12 cellular contexts compared by ENCODE assay signal in the genomic region with DNA sequence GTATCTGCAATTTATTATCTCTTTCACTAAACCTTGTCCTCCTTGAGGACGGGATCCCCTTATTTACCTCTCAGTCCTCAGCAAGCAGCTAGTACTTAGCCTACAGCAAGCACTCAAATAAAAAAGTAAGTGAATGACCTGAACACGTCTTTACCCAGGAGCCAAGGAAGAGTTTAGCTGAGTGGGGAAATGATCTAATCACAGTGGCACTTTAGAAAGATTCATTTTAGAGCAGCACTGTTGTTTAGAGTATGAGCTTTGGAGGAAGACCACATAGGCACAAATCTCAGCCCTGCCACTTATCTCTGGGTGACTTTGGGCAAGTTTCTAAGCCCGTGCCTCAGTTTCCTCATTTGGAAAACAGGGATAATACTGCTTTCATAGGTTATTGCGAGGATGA. TPM values are rescaled to one million over a fixed set of nuclear protein-coding genes. Genes with fewer than 3 reads are reported as not detected.
A peak's percentile ranks its signal among the peaks of the same experiment; 100 is the strongest.
DNase-seq lines count a peak whose midpoint lies in the region; ATAC-seq and TF ChIP-seq lines count a peak whose summit lies in the region.
"Had no signal": no experiment of that assay in that cellular context is flagged by ENCODE, and none has a peak within 500 bp of the region (broad histone marks: within the 10 kb centered on the region; RNA-seq: fewer than 3 reads in every experiment).

No MANE protein-coding gene starts in this region.

- CTCF ChIA-PET in A673 (lab: Charles Lee), result no interaction called here
- CTCF ChIA-PET in WTC11 (lab: Charles Lee), result no interaction called here

- H3K27ac Mint-ChIP-seq in WTC11, result no peak overlapping the region

- no TSS peak for BruUV-seq in A673 (replicated peaks; lab: Mats Ljungman, UMichigan)

- H3K27ac ChIP-seq in A673 (ENCODE audit: low read depth, low read length, poor library complexity, severe bottlenecking) (no peak overlapping the region), foreskin keratinocyte (peak overlapping the region; percentile 60)
- H3K27ac ChIP-seq: right atrium auricular region, upper lobe of left lung had no signal

- H3K27me3 Mint-ChIP-seq in WTC11 (ENCODE audit: low read depth), result no peaks in the 10 kb centered on the region

- peaks cover 35% of the 10 kb centered on the region for H3K4me1 Mint-ChIP-seq in WTC11

- no peak for TF ChIP-seq CTCF in A673 (conservative IDR thresholded peaks at IDR 0.05; ENCODE audit: low read depth, low read length)
- no peak for TF ChIP-seq CTCF in GM12875 (IDR thresholded peaks at IDR 0.05; ENCODE audit: borderline replicate concordance, insufficient read depth, low read depth, low read length)
- no peak for TF ChIP-seq CTCF in WTC11 (IDR thresholded peaks at IDR 0.05)
- TF ChIP-seq CTCF in foreskin keratinocyte (conservative IDR thresholded peaks at IDR 0.05), result no peak

- no peaks in the 10 kb centered on the region for H3K9me3 Mint-ChIP-seq in WTC11

- H3K9me3 ChIP-seq in A673 (ENCODE audit: low read depth, low read length, poor library complexity, severe bottlenecking), result no peaks in the 10 kb centered on the region
- H3K9me3 ChIP-seq: right atrium auricular region, upper lobe of left lung had no signal

- intact Hi-C loops in A673 (cut with micrococcal nuclease; ENCODE audit: unreplicated experiment), result loop anchor here (5.0 kb wide), 1 partner anchor 177 kb away; a partner anchor contains a TSS

- peaks cover 13% of the 10 kb centered on the region for H3K36me3 Mint-ChIP-seq in WTC11

- H3K4me1 ChIP-seq in A673 (ENCODE audit: insufficient read depth, low read length, poor library complexity, severe bottlenecking), result peaks cover 7% of the 10 kb centered on the region
- H3K4me1 ChIP-seq in foreskin keratinocyte, result peaks cover 24% of the 10 kb centered on the region

- peak overlapping the region; percentile 68 for H3K4me3 Mint-ChIP-seq in WTC11

- no peak for DNase-seq in A673 (ENCODE audit: low spot score)
- no peak for DNase-seq in WTC11 (ENCODE audit: low spot score)
- DNase-seq in foreskin keratinocyte, result peak in 1 of 2 donors; percentile 27
- no peak for DNase-seq in HPDE6-E6E7 (ENCODE audit: extremely low spot score)
- DNase-seq in OCI-M1 (lab: John Stamatoyannopoulos, UW), result no peak
- DNase-seq: activated CD4-positive, CD25-positive, alpha-beta regulatory T cell; NCI-H1417; upper lobe of left lung had no signal

- ATAC-seq in WTC11, result no peak
- no peak for ATAC-seq in foreskin keratinocyte
- no peak for ATAC-seq in GM21619 (IDR thresholded peaks at IDR 0.05; ENCODE audit: unreplicated experiment)
- ATAC-seq in HG03520 (IDR thresholded peaks at IDR 0.05; ENCODE audit: unreplicated experiment), result no peak

- no peaks in the 10 kb centered on the region for H3K36me3 ChIP-seq in A673 (ENCODE audit: insufficient read depth, low read length, poor library complexity, severe bottlenecking)
- H3K36me3 ChIP-seq: right atrium auricular region, upper lobe of left lung had no signal

- POLR2A ChIA-PET in A673 (lab: Charles Lee; ENCODE audit: low non-redundant PET), result no interaction called here
- POLR2A ChIA-PET in WTC11 (lab: Charles Lee), result interaction anchor here (0.9 to 1.2 kb wide), 3 partner anchors 9 to 137 kb away, joined by 3 read pairs; no protein-coding TSS in a partner anchor

- H3K4me3 ChIP-seq in A673 (ENCODE audit: low read depth, low read length, poor library complexity, severe bottlenecking), result peak overlapping the region; percentile 58
- peak overlapping the region; percentile 11 for H3K4me3 ChIP-seq in GM12875 (ENCODE audit: low read depth, low read length)
- H3K4me3 ChIP-seq: right atrium auricular region had no signal

- no peaks in the 10 kb centered on the region for H3K27me3 ChIP-seq in A673 (replicated peaks; ENCODE audit: insufficient read depth, low read depth, low read length, poor library complexity)
- H3K27me3 ChIP-seq in foreskin keratinocyte, result no peaks in the 10 kb centered on the region
- H3K27me3 ChIP-seq: right atrium auricular region, upper lobe of left lung had no signal

TF ChIP-seq in WTC11, 78 proteins besides CTCF, POLR2A, EP300 and RAD21:
- TF ChIP-seq NFATC4 (CRISPR knock-in tag; IDR thresholded peaks at IDR 0.05) (no peak), ZNF671 (CRISPR knock-in tag; IDR thresholded peaks at IDR 0.05) (no peak), SMAD3 (CRISPR knock-in tag; IDR thresholded peaks at IDR 0.05; ENCODE audit: borderline replicate concordance) (no peak), ESRRA (CRISPR knock-in tag; IDR thresholded peaks at IDR 0.05; ENCODE audit: borderline replicate concordance) (no peak), ZNF219 (CRISPR knock-in tag; IDR thresholded peaks at IDR 0.05; ENCODE audit: borderline replicate concordance) (no peak), ETV6 (CRISPR knock-in tag; IDR thresholded peaks at IDR 0.05) (no peak)
- TF ChIP-seq, protein P1, sequence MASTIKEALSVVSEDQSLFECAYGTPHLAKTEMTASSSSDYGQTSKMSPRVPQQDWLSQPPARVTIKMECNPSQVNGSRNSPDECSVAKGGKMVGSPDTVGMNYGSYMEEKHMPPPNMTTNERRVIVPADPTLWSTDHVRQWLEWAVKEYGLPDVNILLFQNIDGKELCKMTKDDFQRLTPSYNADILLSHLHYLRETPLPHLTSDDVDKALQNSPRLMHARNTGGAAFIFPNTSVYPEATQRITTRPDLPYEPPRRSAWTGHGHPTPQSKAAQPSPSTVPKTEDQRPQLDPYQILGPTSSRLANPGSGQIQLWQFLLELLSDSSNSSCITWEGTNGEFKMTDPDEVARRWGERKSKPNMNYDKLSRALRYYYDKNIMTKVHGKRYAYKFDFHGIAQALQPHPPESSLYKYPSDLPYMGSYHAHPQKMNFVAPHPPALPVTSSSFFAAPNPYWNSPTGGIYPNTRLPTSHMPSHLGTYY (CRISPR knock-in tag; IDR thresholded peaks at IDR 0.05), result no peak
- TF ChIP-seq, protein P2, sequence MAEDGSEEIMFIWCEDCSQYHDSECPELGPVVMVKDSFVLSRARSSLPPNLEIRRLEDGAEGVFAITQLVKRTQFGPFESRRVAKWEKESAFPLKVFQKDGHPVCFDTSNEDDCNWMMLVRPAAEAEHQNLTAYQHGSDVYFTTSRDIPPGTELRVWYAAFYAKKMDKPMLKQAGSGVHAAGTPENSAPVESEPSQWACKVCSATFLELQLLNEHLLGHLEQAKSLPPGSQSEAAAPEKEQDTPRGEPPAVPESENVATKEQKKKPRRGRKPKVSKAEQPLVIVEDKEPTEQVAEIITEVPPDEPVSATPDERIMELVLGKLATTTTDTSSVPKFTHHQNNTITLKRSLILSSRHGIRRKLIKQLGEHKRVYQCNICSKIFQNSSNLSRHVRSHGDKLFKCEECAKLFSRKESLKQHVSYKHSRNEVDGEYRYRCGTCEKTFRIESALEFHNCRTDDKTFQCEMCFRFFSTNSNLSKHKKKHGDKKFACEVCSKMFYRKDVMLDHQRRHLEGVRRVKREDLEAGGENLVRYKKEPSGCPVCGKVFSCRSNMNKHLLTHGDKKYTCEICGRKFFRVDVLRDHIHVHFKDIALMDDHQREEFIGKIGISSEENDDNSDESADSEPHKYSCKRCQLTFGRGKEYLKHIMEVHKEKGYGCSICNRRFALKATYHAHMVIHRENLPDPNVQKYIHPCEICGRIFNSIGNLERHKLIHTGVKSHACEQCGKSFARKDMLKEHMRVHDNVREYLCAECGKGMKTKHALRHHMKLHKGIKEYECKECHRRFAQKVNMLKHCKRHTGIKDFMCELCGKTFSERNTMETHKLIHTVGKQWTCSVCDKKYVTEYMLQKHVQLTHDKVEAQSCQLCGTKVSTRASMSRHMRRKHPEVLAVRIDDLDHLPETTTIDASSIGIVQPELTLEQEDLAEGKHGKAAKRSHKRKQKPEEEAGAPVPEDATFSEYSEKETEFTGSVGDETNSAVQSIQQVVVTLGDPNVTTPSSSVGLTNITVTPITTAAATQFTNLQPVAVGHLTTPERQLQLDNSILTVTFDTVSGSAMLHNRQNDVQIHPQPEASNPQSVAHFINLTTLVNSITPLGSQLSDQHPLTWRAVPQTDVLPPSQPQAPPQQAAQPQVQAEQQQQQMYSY (CRISPR knock-in tag; IDR thresholded peaks at IDR 0.05), result no peak
TF ChIP-seq in WTC11: peak in this region for 0.

RNA-seq across cellular contexts. Expression of a gene that starts 2.7 kb away (rescaled TPM):
- total RNA-seq in A673 (2021) (17.4 and 21.8 TPM in 2 replicates), WTC11 (2021) (10.6 to 12.4 TPM (median 12.3 TPM) in 3 replicates), foreskin keratinocyte (4.3 and 4.4 TPM in 2 replicates)
- 1.9 and 2.0 TPM in 2 replicates for polyA plus RNA-seq in foreskin keratinocyte
